Comparison of ENCODE assay signal across 28 cellular contexts in the genomic region with DNA sequence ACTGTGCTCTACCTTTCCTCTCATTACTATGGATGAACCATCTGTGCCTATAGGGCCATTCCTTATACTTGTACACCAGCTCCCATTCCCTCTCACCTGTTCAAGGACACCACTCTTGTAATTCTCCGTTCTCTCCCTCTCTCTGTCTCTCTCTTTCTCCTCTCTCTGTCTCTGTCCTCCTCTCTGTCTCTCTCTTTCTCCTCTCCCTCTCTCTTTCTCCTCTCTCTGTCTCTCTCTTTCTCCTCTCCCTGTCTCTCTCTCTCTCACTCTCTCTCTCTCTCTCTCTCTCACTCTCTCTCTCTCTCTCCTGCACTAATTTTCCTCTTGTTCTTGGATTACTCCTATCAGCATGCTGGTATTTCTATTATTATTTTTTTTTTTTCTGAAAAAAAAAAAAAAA.
"Had no signal": no experiment of that assay in that cellular context is flagged by ENCODE, and none has a peak within 500 bp of the region (broad histone marks: within the 10 kb centered on the region; RNA-seq: fewer than 3 reads in every experiment).

No MANE protein-coding gene starts in this region.

- H3K4me3 Mint-ChIP-seq: stimulated activated effector memory CD8-positive, alpha-beta T cell treated with anti-CD3 and anti-CD28 coated beads, Interleukin-12 subunit alpha, Interleukin-12 subunit beta, amount 100 ng/mL, for 72 hours; stimulated activated memory B cell treated with anti-CD40 and anti-IgM and Interleukin-4, amounts not matched to agents 10 μg/mL and 1 μg/mL and 100 μg/mL, for 72 hours; stimulated activated naive B cell treated with anti-CD40 and anti-IgM and Interleukin-4, amounts not matched to agents 10 μg/mL and 1 μg/mL and 100 μg/mL, for 72 hours; stimulated activated naive CD8-positive, alpha-beta T cell treated with anti-CD3 and anti-CD28 coated beads, Interleukin-15, amount 100 ng/mL, for 72 hours; stimulated activated naive CD8-positive, alpha-beta T cell treated with anti-CD3 and anti-CD28 coated beads, Interleukin-15, Interleukin-2, amounts not matched to agents 100 ng/mL and 50 ng/mL, for 24 hours; type B pancreatic cell had no signal

- H3K36me3 Mint-ChIP-seq: stimulated activated effector memory CD8-positive, alpha-beta T cell treated with anti-CD3 and anti-CD28 coated beads, Interleukin-12 subunit alpha, Interleukin-12 subunit beta, amount 100 ng/mL, for 72 hours; stimulated activated memory B cell treated with anti-CD40 and anti-IgM and Interleukin-4, amounts not matched to agents 10 μg/mL and 1 μg/mL and 100 μg/mL, for 72 hours; stimulated activated naive B cell treated with anti-CD40 and anti-IgM and Interleukin-4, amounts not matched to agents 10 μg/mL and 1 μg/mL and 100 μg/mL, for 72 hours; type B pancreatic cell had no signal

- H3K4me1 ChIP-seq: suprapubic skin, testis, thyroid gland, upper lobe of right lung, vagina had no signal

- FAIRE-seq: urothelium cell line had no signal

- ATAC-seq: stimulated activated effector memory CD8-positive, alpha-beta T cell treated with anti-CD3 and anti-CD28 coated beads, Interleukin-12 subunit alpha, Interleukin-12 subunit beta, amount 100 ng/mL, for 72 hours; stimulated activated memory B cell treated with anti-CD40 and anti-IgM and Interleukin-4, amounts not matched to agents 10 μg/mL and 1 μg/mL and 100 μg/mL, for 72 hours; stimulated activated naive B cell treated with anti-CD40 and anti-IgM and Interleukin-4, amounts not matched to agents 10 μg/mL and 1 μg/mL and 100 μg/mL, for 72 hours; stimulated activated naive CD8-positive, alpha-beta T cell treated with anti-CD3 and anti-CD28 coated beads, Interleukin-15, amount 100 ng/mL, for 72 hours; stimulated activated naive CD8-positive, alpha-beta T cell treated with anti-CD3 and anti-CD28 coated beads, Interleukin-15, Interleukin-2, amounts not matched to agents 100 U/mL and 50 U/mL, for 24 hours; upper lobe of right lung had no signal

- H3K9me3 ChIP-seq: stomach, suprapubic skin, testis, thoracic aorta, thyroid gland, tibial artery, tibial nerve, transverse colon, upper lobe of left lung, upper lobe of right lung, uterus, vagina had no signal

- H3K36me3 ChIP-seq: stomach, suprapubic skin, thoracic aorta, thyroid gland, tibial artery, tibial nerve, transverse colon, upper lobe of left lung, upper lobe of right lung, uterus, vagina had no signal

- H3K27ac Mint-ChIP-seq: stimulated activated effector memory CD8-positive, alpha-beta T cell treated with anti-CD3 and anti-CD28 coated beads, Interleukin-12 subunit alpha, Interleukin-12 subunit beta, amount 100 ng/mL, for 72 hours; stimulated activated memory B cell treated with anti-CD40 and anti-IgM and Interleukin-4, amounts not matched to agents 10 μg/mL and 1 μg/mL and 100 μg/mL, for 72 hours; stimulated activated naive B cell treated with anti-CD40 and anti-IgM and Interleukin-4, amounts not matched to agents 10 μg/mL and 1 μg/mL and 100 μg/mL, for 72 hours; stimulated activated naive CD8-positive, alpha-beta T cell treated with anti-CD3 and anti-CD28 coated beads, Interleukin-15, amount 100 ng/mL, for 72 hours; stimulated activated naive CD8-positive, alpha-beta T cell treated with anti-CD3 and anti-CD28 coated beads, Interleukin-15, Interleukin-2, amounts not matched to agents 100 ng/mL and 50 ng/mL, for 24 hours; type B pancreatic cell had no signal

- DNase-seq: stimulated activated CD4-positive, alpha-beta T cell treated with anti-CD3 and anti-CD28 coated beads, Interleukin-2, amount 100 ng/mL, for 48 hours; stimulated activated CD4-positive, alpha-beta T cell treated with anti-CD3 and anti-CD28 coated beads, Interleukin-4, amount 100 ng/mL, for 1 hour; stimulated activated CD4-positive, alpha-beta T cell treated with anti-CD3 and anti-CD28 coated beads, Interleukin-4, amount 100 ng/mL, for 24 hours; stimulated activated CD4-positive, alpha-beta T cell treated with anti-CD3 and anti-CD28 coated beads, Interleukin-4, amount 100 ng/mL, for 4 hours; stimulated activated CD8-positive, alpha-beta memory T cell treated with anti-CD3 and anti-CD28 coated beads, Interleukin-4, amount 100 ng/mL, for 48 hours; stimulated activated naive B cell treated with anti-CD40 and anti-IgM and Interleukin-4, amounts not matched to agents 10 μg/mL and 1 μg/mL and 100 μg/mL, for 72 hours; stimulated activated naive CD4-positive, alpha-beta T cell; stimulated activated naive CD4-positive, alpha-beta T cell treated with Interleukin-2 at 50 U/mL for 16 hours; stimulated activated naive CD8-positive, alpha-beta T cell treated with anti-CD3 and anti-CD28 coated beads, Interleukin-15, amount 100 ng/mL, for 72 hours; stimulated activated naive CD8-positive, alpha-beta T cell treated with anti-CD3 and anti-CD28 coated beads, Interleukin-15, Interleukin-2, amounts not matched to agents 100 U/mL and 50 U/mL, for 24 hours; stomach; substantia nigra; testis; thyroid gland; tibial artery; transverse colon; upper lobe of left lung; upper lobe of right lung; uterus had no signal

- H3K4me3 ChIP-seq: stomach, suprapubic skin, testis, thoracic aorta, thyroid gland, tibial artery, tibial nerve, transverse colon, upper lobe of left lung, upper lobe of right lung, uterus, vagina had no signal

- H3K27me3 ChIP-seq: stomach, suprapubic skin, testis, thyroid gland, tibial artery, tibial nerve, transverse colon, upper lobe of left lung, upper lobe of right lung, uterus, vagina had no signal

- H3K27ac ChIP-seq: stomach, suprapubic skin, testis, thoracic aorta, thyroid gland, tibial artery, tibial nerve, transverse colon, upper lobe of left lung, upper lobe of right lung, uterus, vagina had no signal
